In genomic region chr3:123622766-123623165, GRCh38 we compare ENCODE assay signal across 16 cellular contexts. TPM values are rescaled to one million over a fixed set of nuclear protein-coding genes. Genes with fewer than 3 reads are reported as not detected.
A peak's percentile ranks its signal among the peaks of the same experiment; 100 is the strongest.
DNase-seq lines count a peak whose midpoint lies in the region; ATAC-seq, FAIRE-seq and TF ChIP-seq lines count a peak whose summit lies in the region.
"Had no signal": no experiment of that assay in that cellular context is flagged by ENCODE, and none has a peak within 500 bp of the region (broad histone marks: within the 10 kb centered on the region; RNA-seq: fewer than 3 reads in every experiment).

No MANE protein-coding gene starts in this region.

- no peak for ATAC-seq in PC-3
- ATAC-seq: K562 had no signal

- H3K9me3 Mint-ChIP-seq in chondrocyte (ENCODE audit: low read depth) = no peaks in the 10 kb centered on the region
- no peaks in the 10 kb centered on the region for H3K9me3 Mint-ChIP-seq in activated T-cell treated with anti-CD3 and anti-CD28 coated beads, Interleukin-2, amount 50 U/mL, for 24 hours

- H3K9me1 ChIP-seq in keratinocyte (ENCODE audit: control insufficient read depth, extremely low read depth, insufficient read depth, low read length) = no peaks in the 10 kb centered on the region

- H3K27me3 ChIP-seq in PC-3 (ENCODE audit: low read length) = no peaks in the 10 kb centered on the region
- H3K27me3 ChIP-seq in keratinocyte (ENCODE audit: control insufficient read depth, extremely low read depth, insufficient read depth, low read length) = no peaks in the 10 kb centered on the region
- H3K27me3 ChIP-seq in tibial artery = no peaks in the 10 kb centered on the region

- H3K36me3 ChIP-seq in PC-3 (ENCODE audit: low read depth, low read length) = no peaks in the 10 kb centered on the region
- H3K36me3 ChIP-seq in keratinocyte (ENCODE audit: control insufficient read depth in 2 of 2, extremely low read depth in 1 of 2, insufficient read depth in 2 of 2, low read length in 2 of 2) = no peaks in the 10 kb centered on the region
- peaks cover 54 to 74% (median 66%) of the 10 kb centered on the region in 3 donors for H3K36me3 ChIP-seq in tibial artery

- peaks cover 50% of the 10 kb centered on the region for H3K36me3 Mint-ChIP-seq in chondrocyte (ENCODE audit: low read depth)
- H3K36me3 Mint-ChIP-seq in activated T-cell treated with anti-CD3 and anti-CD28 coated beads, Interleukin-2, amount 50 U/mL, for 24 hours (ENCODE audit: low read depth) = no peaks in the 10 kb centered on the region

- H3K79me2 ChIP-seq in PC-3 (ENCODE audit: low read length) = no peaks in the 10 kb centered on the region
- H3K79me2 ChIP-seq in keratinocyte (ENCODE audit: control insufficient read depth, insufficient read depth, low read length) = no peaks in the 10 kb centered on the region

- DNase-seq in PC-3 = no peak
- DNase-seq in chondrocyte (ENCODE audit: low spot score) = no peak
- DNase-seq in keratinocyte (ENCODE audit: low read depth, low spot score) = no peak
- no peak for DNase-seq in tibial artery
- DNase-seq in stimulated activated naive CD4-positive, alpha-beta T cell treated with Interleukin-2 at 50 U/mL for 16 hours (lab: John Stamatoyannopoulos, UW) = no peak
- no peak for DNase-seq in activated T-cell treated with anti-CD3 and anti-CD28 coated beads, Interleukin-2, amount 50 U/mL, for 24 hours
- DNase-seq in NCI-H2227 (lab: John Stamatoyannopoulos, UW; ENCODE audit: unreplicated experiment) = no peak
- DNase-seq: Caco-2, DMS53, NCI-H1048, NCI-H345, Right ventricle myocardium superior had no signal

- H3K27me3 Mint-ChIP-seq in chondrocyte (ENCODE audit: low read depth) = no peaks in the 10 kb centered on the region
- no peaks in the 10 kb centered on the region for H3K27me3 Mint-ChIP-seq in activated T-cell treated with anti-CD3 and anti-CD28 coated beads, Interleukin-2, amount 50 U/mL, for 24 hours

- H3K4me3 ChIP-seq in PC-3 (ENCODE audit: low read length) (no peak overlapping the region), keratinocyte (ENCODE audit: control insufficient read depth in 2 of 3, extremely low read depth in 1 of 3, insufficient read depth in 2 of 3, low read depth in 1 of 3, low read length in 3 of 3) (peak overlapping the region in 1 of 3 experiments; percentile 5), tibial artery (no peak overlapping the region)
- H3K4me3 ChIP-seq: A549, K562 had no signal

- TF ChIP-seq CTCF in PC-3 (conservative IDR thresholded peaks at IDR 0.05; ENCODE audit: low read depth, low read length) (no peak), chondrocyte (IDR thresholded peaks at IDR 0.05) (no peak), keratinocyte (optimal IDR thresholded peaks at IDR 0.05 in 1 of 3, IDR thresholded peaks at IDR 0.05 in 1 of 3, conservative IDR thresholded peaks at IDR 0.05 in 1 of 3; ENCODE audit: extremely low read depth in 1 of 3, insufficient read depth in 2 of 3, low read length in 3 of 3) (no peak), tibial artery (IDR thresholded peaks at IDR 0.05) (no peak)

- peaks cover 73% of the 10 kb centered on the region for H3K4me1 Mint-ChIP-seq in chondrocyte (ENCODE audit: low read depth)
- no peaks in the 10 kb centered on the region for H3K4me1 Mint-ChIP-seq in activated T-cell treated with anti-CD3 and anti-CD28 coated beads, Interleukin-2, amount 50 U/mL, for 24 hours (ENCODE audit: low read depth)

- no peak overlapping the region for H3K9ac ChIP-seq in PC-3 (ENCODE audit: low read length)
- no peak overlapping the region for H3K9ac ChIP-seq in keratinocyte (ENCODE audit: control insufficient read depth, extremely low read depth, insufficient read depth, low read length)

- BruUV-seq in PC-3 (replicated peaks; lab: Mats Ljungman, UMichigan) = no TSS peak

- H3K4me2 ChIP-seq in PC-3 (ENCODE audit: low read length) = peak overlapping the region; percentile 54
- H3K4me2 ChIP-seq in keratinocyte (ENCODE audit: control insufficient read depth, extremely low read depth, insufficient read depth, low read depth, low read length) = peak overlapping the region; percentile 67
- H3K4me2 ChIP-seq: A549 had no signal

- H3K4me3 Mint-ChIP-seq in chondrocyte (ENCODE audit: unreplicated experiment) = no peak overlapping the region
- no peak overlapping the region for H3K4me3 Mint-ChIP-seq in activated T-cell treated with anti-CD3 and anti-CD28 coated beads, Interleukin-2, amount 50 U/mL, for 24 hours

- no peaks in the 10 kb centered on the region for H3K9me2 ChIP-seq in PC-3 (replicated peaks; ENCODE audit: low read length)

- H4K20me1 ChIP-seq in PC-3 (ENCODE audit: low read length) (no peaks in the 10 kb centered on the region), keratinocyte (ENCODE audit: control insufficient read depth, extremely low read depth, insufficient read depth, low read length) (no peaks in the 10 kb centered on the region)

- H3F3A ChIP-seq in PC-3 (ENCODE audit: low read length, unreplicated experiment) = no peaks in the 10 kb centered on the region

- peak overlapping the region; percentile 61 for H3K27ac Mint-ChIP-seq in chondrocyte (ENCODE audit: unreplicated experiment)
- no peak overlapping the region for H3K27ac Mint-ChIP-seq in activated T-cell treated with anti-CD3 and anti-CD28 coated beads, Interleukin-2, amount 50 U/mL, for 24 hours

- peak; percentile 58 for FAIRE-seq in keratinocyte (lab: Jason Lieb, UNC)
- FAIRE-seq: A549, GM18507, K562 had no signal

- POLR2A ChIA-PET in PC-3 (lab: Charles Lee; ENCODE audit: unreplicated experiment) = interaction anchor here (0.6 kb wide), 1 partner anchor 27 kb away, joined by 6 read pairs; no protein-coding TSS in a partner anchor

- H3K9me3 ChIP-seq in PC-3 (ENCODE audit: low read length) = no peaks in the 10 kb centered on the region
- H3K9me3 ChIP-seq in keratinocyte (ENCODE audit: control insufficient read depth, low read depth, low read length) = no peaks in the 10 kb centered on the region
- no peaks in the 10 kb centered on the region for H3K9me3 ChIP-seq in tibial artery
- H3K9me3 ChIP-seq: A549, Caco-2 had no signal

- intact Hi-C loops in PC-3 (cut with micrococcal nuclease) (loop anchor here (1.0 to 2.0 kb wide), 2 partner anchors 17 to 38 kb away; partner anchors contain the start of gene HACD2), tibial artery (cut with DNase I; ENCODE audit: low total_unique reads) (no loop called here)

- dilution Hi-C loops in keratinocyte (cut with MboI; ENCODE audit: extremely low pct_ligation_motif_present, low sequenced_read_pairs) = no loop called here

- CTCF ChIA-PET in PC-3 (lab: Charles Lee) = interaction anchor here (0.5 to 1.1 kb wide), 2 partner anchors 20 to 410 kb away, joined by 3 to 6 read pairs; no protein-coding TSS in a partner anchor

- H3K4me1 ChIP-seq in PC-3 (ENCODE audit: insufficient read depth, low read length) (peaks cover 46% of the 10 kb centered on the region), keratinocyte (ENCODE audit: control insufficient read depth, extremely low read depth, insufficient read depth, low read length) (peaks cover 58% of the 10 kb centered on the region), tibial artery (peaks cover 0 to 63% (median 43%) of the 10 kb centered on the region in 4 donors)

- H3K27ac ChIP-seq in PC-3 (ENCODE audit: low read length) = peak overlapping the region; percentile 54
- peak overlapping the region; percentile 46 for H3K27ac ChIP-seq in keratinocyte (ENCODE audit: control insufficient read depth, insufficient read depth, low read length)
- peak overlapping the region; percentile 23 to 80 for H3K27ac ChIP-seq in tibial artery
- H3K27ac ChIP-seq: A549, HL-60 had no signal

- H2AFZ ChIP-seq in PC-3 (ENCODE audit: low read length) = no peak overlapping the region
- H2AFZ ChIP-seq in keratinocyte (ENCODE audit: control insufficient read depth, low read length) = no peak overlapping the region

RNA-seq across cellular contexts. Expression of gene HACD2, which starts 37.9 kb away (rescaled TPM):
- 43.8 and 47.3 TPM in 2 replicates for total RNA-seq in PC-3 (2014; rRNA removed)
- total RNA-seq in chondrocyte = 78.4 to 106 TPM (median 79.0 TPM) in 3 replicates
- 85.8 to 146 TPM (median 124 TPM) in 3 replicates for polyA plus RNA-seq in keratinocyte
- 34.3 TPM for polyA plus RNA-seq in keratinocyte (2011; ENCODE audit: low read depth)
- 50.9 and 112 TPM in 2 replicates for polyA plus RNA-seq in keratinocyte (2011; cell fraction: cytosol; rRNA removed)
- 146 and 190 TPM in 2 replicates for polyA plus RNA-seq in keratinocyte (2011; cell fraction: nucleus; rRNA removed)
- polyA plus RNA-seq in keratinocyte (2012; ENCODE audit: low replicate concordance) = 57.9 and 59.7 TPM in 2 replicates
- 83.0 to 239 TPM (median 181 TPM) in 3 replicates for polyA minus RNA-seq in keratinocyte
- 73.3 TPM for polyA minus RNA-seq in keratinocyte (2011; cell fraction: cytosol; rRNA and poly(A)+ RNA removed)
- polyA minus RNA-seq in keratinocyte (2011; cell fraction: nucleus; rRNA and poly(A)+ RNA removed) = 131 and 227 TPM in 2 replicates
